In the genomic region with DNA sequence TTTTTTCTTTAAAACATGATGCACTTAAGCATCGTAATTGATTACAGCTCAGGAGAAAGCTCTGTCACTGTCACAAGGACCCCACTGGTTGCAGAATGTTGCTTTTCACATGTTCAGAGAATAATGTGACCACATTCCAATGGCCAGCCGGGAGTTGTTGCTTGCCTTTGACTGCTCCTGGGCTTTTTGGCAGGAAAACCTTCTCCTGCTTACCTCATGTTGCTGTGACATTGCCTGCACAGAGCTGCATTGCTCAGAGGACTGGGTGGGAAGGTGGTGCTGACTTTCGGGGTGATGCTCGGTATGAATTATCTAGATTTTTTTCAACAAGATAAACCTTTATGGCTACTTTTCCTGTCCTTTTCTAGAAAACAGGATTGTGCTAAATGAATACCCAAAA, we compare ENCODE assay signal across 17 cellular contexts.
DNase-seq lines count a peak whose midpoint lies in the region; ATAC-seq and TF ChIP-seq lines count a peak whose summit lies in the region.
"Had no signal": no experiment of that assay in that cellular context is flagged by ENCODE, and none has a peak within 500 bp of the region (broad histone marks: within the 10 kb centered on the region; RNA-seq: fewer than 3 reads in every experiment).

No MANE protein-coding gene starts in this region.

- H4K20me1 ChIP-seq in IMR-90 (ENCODE audit: insufficient read depth, low read length), result peaks cover 29% of the 10 kb centered on the region; the same call in 1 of the 2 replicates
- H4K20me1 ChIP-seq: BLaER1 treated with 17β-estradiol and CSF1 and Interleukin-3, amounts not matched to agents 10 nM and 100 nM had no signal

- dilution Hi-C loops in IMR-90 (cut with HindIII; ENCODE audit: low sequenced_read_pairs, unreplicated experiment), result no loop called here

- TF ChIP-seq RAD21 in IMR-90 (IDR thresholded peaks at IDR 0.05; ENCODE audit: low read length), result no peak

- no TSS peak for BruUV-seq in IMR-90 (replicated peaks; lab: Mats Ljungman, UMichigan)

- TF ChIP-seq POLR2A in IMR-90 (IDR thresholded peaks at IDR 0.05; ENCODE audit: low read depth, low read length), result no peak

- POLR2A ChIA-PET in IMR-90 (lab: Charles Lee; ENCODE audit: unreplicated experiment), result no interaction called here

- H3K9me1 ChIP-seq in IMR-90 (ENCODE audit: insufficient read depth, low read length), result peaks cover 10% of the 10 kb centered on the region; the same call in 1 of the 2 replicates

- intact Hi-C loops in IMR-90 (cut with micrococcal nuclease), result no loop called here
- intact Hi-C loops in sciatic nerve (cut with DNase I), result no loop called here

- H3K27ac ChIP-seq in IMR-90 (ENCODE audit: insufficient read depth, low read length) (no peak overlapping the region), cingulate gyrus (ENCODE audit: low read depth, low read length) (peak overlapping the region; percentile 94), right atrium auricular region (peak overlapping the region; percentile 72 to 94)
- H3K27ac ChIP-seq: BLaER1 treated with 17β-estradiol and CSF1 and Interleukin-3, amounts not matched to agents 10 nM and 100 nM had no signal

- H2AK5ac ChIP-seq in IMR-90 (ENCODE audit: low read depth, low read length), result no peak overlapping the region

- ATAC-seq in IMR-90 (ENCODE audit: low read depth) (peak; percentile 61), sciatic nerve (peak; percentile 49)
- ATAC-seq: activated naive CD4-positive, alpha-beta T cell treated with anti-CD3 and anti-CD28 coated beads, Interleukin-2, amount 50 U/mL, for 72 hours had no signal

- H3K56ac ChIP-seq in IMR-90 (ENCODE audit: extremely low read depth, insufficient read depth, low read length), result no peak overlapping the region

- no CpG with 5 or more reads among the region's 4 CpGs for WGBS in IMR-90 (ENCODE audit: extremely low coverage in 2 of 2, insufficient read length in 1 of 2), 2 experiments

- no peak overlapping the region for H3K18ac ChIP-seq in IMR-90 (ENCODE audit: low read depth, low read length)

- H3K9ac ChIP-seq in IMR-90 (ENCODE audit: low read depth, low read length), result no peak overlapping the region
- H3K9ac ChIP-seq: BLaER1 treated with 17β-estradiol and CSF1 and Interleukin-3, amounts not matched to agents 10 nM and 100 nM had no signal

- no peak overlapping the region for H2BK20ac ChIP-seq in IMR-90 (ENCODE audit: low read depth, low read length)

- no peak overlapping the region for H2AFZ ChIP-seq in IMR-90 (replicated peaks; ENCODE audit: low read length, poor library complexity)

- H2BK15ac ChIP-seq in IMR-90 (ENCODE audit: low read depth, low read length), result no peak overlapping the region

- H3K4me2 ChIP-seq in IMR-90 (ENCODE audit: low read depth, low read length), result no peak overlapping the region
- H3K4me2 ChIP-seq: BLaER1 treated with 17β-estradiol and CSF1 and Interleukin-3, amounts not matched to agents 10 nM and 100 nM had no signal

- CTCF ChIA-PET in IMR-90 (lab: Yijun Ruan, JAX), result interaction anchor here (2.1 kb wide), 1 partner anchor 9 kb away, joined by 7 read pairs; no protein-coding TSS in a partner anchor

- no peak overlapping the region for H4K8ac ChIP-seq in IMR-90 (ENCODE audit: low read depth in 2 of 2, low read length in 2 of 2)

- no peak overlapping the region for H3K14ac ChIP-seq in IMR-90 (replicated peaks; ENCODE audit: low read depth, low read length)

- no peak overlapping the region for H4K91ac ChIP-seq in IMR-90 (ENCODE audit: insufficient read depth, low read depth, low read length)

- H3K4ac ChIP-seq in IMR-90 (ENCODE audit: low read depth, low read length), result no peak overlapping the region

- H2BK5ac ChIP-seq in IMR-90 (ENCODE audit: low read depth, low read length, poor library complexity, severe bottlenecking), result no peak overlapping the region

- H2AK9ac ChIP-seq in IMR-90 (replicated peaks; ENCODE audit: low read depth, low read length, poor library complexity), result no peak overlapping the region

- no peak overlapping the region for H3K23ac ChIP-seq in IMR-90 (ENCODE audit: low read depth, low read length)

- H3K9me3 ChIP-seq in IMR-90 (ENCODE audit: control insufficient read depth, insufficient read depth, low read length) (no peaks in the 10 kb centered on the region), right atrium auricular region (no peaks in the 10 kb centered on the region)
- H3K9me3 ChIP-seq: BLaER1 treated with 17β-estradiol and CSF1 and Interleukin-3, amounts not matched to agents 10 nM and 100 nM had no signal

- in situ Hi-C loops in IMR-90 (cut with MboI; ENCODE audit: low sequenced_read_pairs), result no loop called here

- H3K27me3 ChIP-seq in IMR-90 (ENCODE audit: control insufficient read depth, insufficient read depth, low read length) (no peaks in the 10 kb centered on the region), right atrium auricular region (no peaks in the 10 kb centered on the region)
- H3K27me3 ChIP-seq: BLaER1 treated with 17β-estradiol and CSF1 and Interleukin-3, amounts not matched to agents 10 nM and 100 nM had no signal

- peaks cover 30 to 59% of the 10 kb centered on the region in 2 experiments for H3K79me1 ChIP-seq in IMR-90 (ENCODE audit: low read depth in 1 of 2, low read length in 2 of 2)

- no peak overlapping the region for H2BK120ac ChIP-seq in IMR-90 (ENCODE audit: low read depth, low read length)

- H3K4me1 ChIP-seq in IMR-90 (ENCODE audit: control insufficient read depth, insufficient read depth, low read length) (peaks cover 6% of the 10 kb centered on the region), right atrium auricular region (peaks cover 0 to 40% of the 10 kb centered on the region in 2 donors)
- H3K4me1 ChIP-seq: BLaER1 treated with 17β-estradiol and CSF1 and Interleukin-3, amounts not matched to agents 10 nM and 100 nM had no signal

- no peak overlapping the region for H3K4me3 ChIP-seq in IMR-90 (ENCODE audit: insufficient read depth, low read depth, low read length)
- no peak overlapping the region for H3K4me3 ChIP-seq in right atrium auricular region
- H3K4me3 ChIP-seq: BLaER1 treated with 17β-estradiol and CSF1 and Interleukin-3, amounts not matched to agents 10 nM and 100 nM had no signal

- no peaks in the 10 kb centered on the region for H3K36me3 ChIP-seq in IMR-90 (ENCODE audit: control insufficient read depth, insufficient read depth, low read length)
- H3K36me3 ChIP-seq in right atrium auricular region, result no peaks in the 10 kb centered on the region
- H3K36me3 ChIP-seq: BLaER1 treated with 17β-estradiol and CSF1 and Interleukin-3, amounts not matched to agents 10 nM and 100 nM had no signal

- DNase-seq in IMR-90 (peak; percentile 50), right atrium auricular region (ENCODE audit: low spot score) (no peak), sciatic nerve (ENCODE audit: low spot score) (no peak), NCI-H226 (no peak), T1000 (lab: John Stamatoyannopoulos, UW) (no peak), GM19240 (ENCODE audit: insufficient read length, low spot score) (no peak)
- no peak for DNase-seq in activated CD8-positive, alpha-beta memory T cell treated with anti-CD3 and anti-CD28 coated beads, Interleukin-2, amount 50 U/mL, for 48 hours
- DNase-seq: activated CD4-positive, alpha-beta T cell treated with anti-CD3 and anti-CD28 coated beads for 1 hour; cortex of kidney; DMS79; H7; mesenchymal stem cell; NCI-H2029; stimulated activated CD4-positive, alpha-beta T cell treated with anti-CD3 and anti-CD28 coated beads, Interleukin-12 subunit alpha, Interleukin-12 subunit beta, amount 100 ng/mL, for 4 hours had no signal

- no peak overlapping the region for H4K5ac ChIP-seq in IMR-90 (ENCODE audit: low read depth, low read length)

- no peak for TF ChIP-seq CTCF in IMR-90 (conservative IDR thresholded peaks at IDR 0.05; ENCODE audit: low read depth, low read length)
- no peak for TF ChIP-seq CTCF in right atrium auricular region (IDR thresholded peaks at IDR 0.05)

TF ChIP-seq in IMR-90, 13 proteins besides CTCF, POLR2A, EP300 and RAD21:
- TF ChIP-seq SMC3 (IDR thresholded peaks at IDR 0.05; ENCODE audit: low read depth, low read length) (no peak), RFX5 (IDR thresholded peaks at IDR 0.05; ENCODE audit: low read depth, low read length) (no peak), BHLHE40 (IDR thresholded peaks at IDR 0.05; ENCODE audit: low read depth, low read length) (no peak), FOS (IDR thresholded peaks at IDR 0.05; ENCODE audit: low read depth, low read length) (no peak), CHD1 (IDR thresholded peaks at IDR 0.05; ENCODE audit: low read depth, low read length) (no peak), MXI1 (IDR thresholded peaks at IDR 0.05; ENCODE audit: borderline replicate concordance, low read depth, low read length) (no peak), RCOR1 (IDR thresholded peaks at IDR 0.05; ENCODE audit: insufficient replicate concordance, low read length) (no peak), MAZ (IDR thresholded peaks at IDR 0.05; ENCODE audit: borderline replicate concordance, low read depth, low read length) (no peak), CEBPB (IDR thresholded peaks at IDR 0.05; ENCODE audit: low read depth, low read length) (no peak), NFE2L2 (IDR thresholded peaks at IDR 0.05; ENCODE audit: low read depth, low read length) (no peak), MAFK (IDR thresholded peaks at IDR 0.05; ENCODE audit: low read depth, low read length) (no peak)
- TF ChIP-seq, protein P1, sequence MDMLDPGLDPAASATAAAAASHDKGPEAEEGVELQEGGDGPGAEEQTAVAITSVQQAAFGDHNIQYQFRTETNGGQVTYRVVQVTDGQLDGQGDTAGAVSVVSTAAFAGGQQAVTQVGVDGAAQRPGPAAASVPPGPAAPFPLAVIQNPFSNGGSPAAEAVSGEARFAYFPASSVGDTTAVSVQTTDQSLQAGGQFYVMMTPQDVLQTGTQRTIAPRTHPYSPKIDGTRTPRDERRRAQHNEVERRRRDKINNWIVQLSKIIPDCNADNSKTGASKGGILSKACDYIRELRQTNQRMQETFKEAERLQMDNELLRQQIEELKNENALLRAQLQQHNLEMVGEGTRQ (IDR thresholded peaks at IDR 0.05; ENCODE audit: low read depth, low read length), result no peak
- TF ChIP-seq, protein P2, sequence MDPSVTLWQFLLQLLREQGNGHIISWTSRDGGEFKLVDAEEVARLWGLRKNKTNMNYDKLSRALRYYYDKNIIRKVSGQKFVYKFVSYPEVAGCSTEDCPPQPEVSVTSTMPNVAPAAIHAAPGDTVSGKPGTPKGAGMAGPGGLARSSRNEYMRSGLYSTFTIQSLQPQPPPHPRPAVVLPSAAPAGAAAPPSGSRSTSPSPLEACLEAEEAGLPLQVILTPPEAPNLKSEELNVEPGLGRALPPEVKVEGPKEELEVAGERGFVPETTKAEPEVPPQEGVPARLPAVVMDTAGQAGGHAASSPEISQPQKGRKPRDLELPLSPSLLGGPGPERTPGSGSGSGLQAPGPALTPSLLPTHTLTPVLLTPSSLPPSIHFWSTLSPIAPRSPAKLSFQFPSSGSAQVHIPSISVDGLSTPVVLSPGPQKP (IDR thresholded peaks at IDR 0.05; ENCODE audit: borderline replicate concordance, low read depth, low read length), result no peak
